8 cellular contexts compared by ENCODE assay signal in the genomic region with DNA sequence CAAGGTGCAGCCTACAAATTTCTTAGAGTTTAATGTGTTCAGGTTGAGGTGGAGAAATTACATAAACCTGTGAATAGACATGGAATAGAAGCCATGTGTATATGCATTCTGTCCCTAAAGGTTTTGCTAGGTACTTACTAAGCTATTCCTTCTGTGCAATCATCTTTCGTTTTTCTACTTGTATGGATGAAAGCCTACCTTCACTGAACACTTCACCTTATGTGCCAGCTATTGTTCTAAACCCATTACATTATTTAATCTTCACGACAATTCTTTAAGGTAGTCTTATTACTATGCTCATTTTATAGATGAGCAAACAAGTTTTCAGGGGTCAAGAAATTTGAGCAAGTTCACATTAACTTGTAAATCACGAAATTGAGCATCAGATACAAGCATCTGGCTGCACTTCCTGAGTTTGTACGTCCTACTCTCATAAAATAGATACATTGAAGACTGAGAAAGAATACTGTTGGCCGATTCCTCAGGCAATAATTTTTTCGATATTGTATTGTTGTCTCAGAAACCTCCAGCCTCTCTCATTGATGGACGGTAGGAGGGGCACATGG. TPM values are rescaled to one million over a fixed set of nuclear protein-coding genes. Genes with fewer than 3 reads are reported as not detected.
DNase-seq lines count a peak whose midpoint lies in the region; ATAC-seq and TF ChIP-seq lines count a peak whose summit lies in the region.

No MANE protein-coding gene starts in this region.

- peak overlapping the region; percentile 79 for H3K27ac Mint-ChIP-seq in activated naive CD8-positive, alpha-beta T cell treated with anti-CD3 and anti-CD28 coated beads, Interleukin-2, amount 10 ng/mL, durations not matched to agents 7 days and 5 days

- no peak for TF ChIP-seq EP300 in upper lobe of left lung (IDR thresholded peaks at IDR 0.05)

- POLR2A ChIA-PET in activated naive CD8-positive, alpha-beta T cell treated with anti-CD3 and anti-CD28 coated beads, Interleukin-2, amount 10 ng/mL, durations not matched to agents 7 days and 5 days (lab: Charles Lee) = interaction anchor here (0.6 to 1.9 kb wide), 12 partner anchors 9 to 640 kb away, joined by 3 to 15 read pairs (median 4); partner anchors contain the start of genes PSTPIP1 and SCAPER

- H3K4me3 ChIP-seq in cardiac muscle cell = peak overlapping the region; percentile 23
- peak overlapping the region; percentile 70 to 94 (median 79) for H3K4me3 ChIP-seq in liver (ENCODE audit: low read depth in 1 of 3, low read length in 3 of 3)
- H3K4me3 ChIP-seq in upper lobe of left lung = peak overlapping the region; percentile 34 to 85 (median 78)

- DNase-seq in cardiac muscle cell (ENCODE audit: low read depth in 1 of 2, low spot score in 1 of 2) (no peak), left cardiac atrium (no peak), upper lobe of left lung (no peak), T-helper 9 cell (no peak), omental fat pad (ENCODE audit: low spot score) (no peak), NCI-H1092 (lab: John Stamatoyannopoulos, UW) (no peak)
- DNase-seq in activated naive CD8-positive, alpha-beta T cell treated with anti-CD3 and anti-CD28 coated beads, Interleukin-2, amount 10 ng/mL, durations not matched to agents 7 days and 5 days = no peak

- no peak for TF ChIP-seq RAD21 in liver (IDR thresholded peaks at IDR 0.05)

- H3K9me3 Mint-ChIP-seq in activated naive CD8-positive, alpha-beta T cell treated with anti-CD3 and anti-CD28 coated beads, Interleukin-2, amount 10 ng/mL, durations not matched to agents 7 days and 5 days = no peaks in the 10 kb centered on the region

- H3K4me3 Mint-ChIP-seq in activated naive CD8-positive, alpha-beta T cell treated with anti-CD3 and anti-CD28 coated beads, Interleukin-2, amount 10 ng/mL, durations not matched to agents 7 days and 5 days = peak overlapping the region; percentile 91

- H3K36me3 Mint-ChIP-seq in activated naive CD8-positive, alpha-beta T cell treated with anti-CD3 and anti-CD28 coated beads, Interleukin-2, amount 10 ng/mL, durations not matched to agents 7 days and 5 days = peaks cover 14% of the 10 kb centered on the region

- H3K36me3 ChIP-seq in cardiac muscle cell (peaks cover 17% of the 10 kb centered on the region), liver (ENCODE audit: control insufficient read depth in 4 of 4, insufficient read depth in 3 of 4, low read depth in 1 of 4, low read length in 3 of 4) (peaks cover 0 to 8% (median 3%) of the 10 kb centered on the region in 4 donors), upper lobe of left lung (peaks cover 0 to 8% (median 0%) of the 10 kb centered on the region in 4 donors)

- H3K9me3 ChIP-seq in cardiac muscle cell (ENCODE audit: low read depth) (no peaks in the 10 kb centered on the region), liver (ENCODE audit: control insufficient read depth in 4 of 4, low read length in 3 of 4) (no peaks in the 10 kb centered on the region), upper lobe of left lung (no peaks in the 10 kb centered on the region)

- H3K4me1 ChIP-seq in cardiac muscle cell (ENCODE audit: low read depth) (peaks cover 13% of the 10 kb centered on the region), liver (ENCODE audit: control insufficient read depth in 4 of 4, insufficient read depth in 4 of 4, low read length in 3 of 4) (peaks cover 2 to 17% (median 10%) of the 10 kb centered on the region in 4 donors), upper lobe of left lung (peaks cover 7 to 24% (median 12%) of the 10 kb centered on the region in 4 donors)

- H3K9ac ChIP-seq in liver (ENCODE audit: low read depth in 1 of 2, low read length in 2 of 2) = peak overlapping the region; percentile 50 to 71

- WGBS in liver = 28% methylated on average over 7 of the region's 7 CpGs
- WGBS in upper lobe of left lung, 2 donors = 17 to 24% methylated on average over 7 of the region's 7 CpGs

- H3K27me3 ChIP-seq in cardiac muscle cell (no peaks in the 10 kb centered on the region), liver (ENCODE audit: control insufficient read depth in 4 of 4, insufficient read depth in 4 of 4, low read length in 3 of 4) (no peaks in the 10 kb centered on the region), upper lobe of left lung (no peaks in the 10 kb centered on the region)

- peaks cover 28% of the 10 kb centered on the region for H3K4me1 Mint-ChIP-seq in activated naive CD8-positive, alpha-beta T cell treated with anti-CD3 and anti-CD28 coated beads, Interleukin-2, amount 10 ng/mL, durations not matched to agents 7 days and 5 days

- no peak for TF ChIP-seq POLR2A in upper lobe of left lung (IDR thresholded peaks at IDR 0.05)

- intact Hi-C loops in left cardiac atrium (cut with DNase I) = no loop called here

- peaks cover 3% of the 10 kb centered on the region for H3K27me3 Mint-ChIP-seq in activated naive CD8-positive, alpha-beta T cell treated with anti-CD3 and anti-CD28 coated beads, Interleukin-2, amount 10 ng/mL, durations not matched to agents 7 days and 5 days

- no peak for ATAC-seq in left cardiac atrium
- no peak for ATAC-seq in activated naive CD8-positive, alpha-beta T cell treated with anti-CD3 and anti-CD28 coated beads, Interleukin-2, amount 10 ng/mL, durations not matched to agents 7 days and 5 days (ENCODE audit: low read depth)
- ATAC-seq in upper lobe of left lung (ENCODE audit: low FRiP score in 2 of 2) = no peak
- ATAC-seq in omental fat pad (ENCODE audit: low FRiP score) = no peak

- H3K27ac ChIP-seq in cardiac muscle cell (peak overlapping the region; percentile 79), liver (ENCODE audit: low read depth in 1 of 2, low read length in 2 of 2) (peak overlapping the region; percentile 32 to 56), upper lobe of left lung (peak overlapping the region; percentile 71 to 86 (median 84))

- TF ChIP-seq CTCF in cardiac muscle cell (IDR thresholded peaks at IDR 0.05; ENCODE audit: low read depth, low read length) (no peak), liver (IDR thresholded peaks at IDR 0.05; ENCODE audit: low read depth, low read length, missing input control) (no peak), upper lobe of left lung (IDR thresholded peaks at IDR 0.05) (no peak), omental fat pad (IDR thresholded peaks at IDR 0.05) (no peak)

TF ChIP-seq in liver, 16 proteins besides CTCF, POLR2A, EP300 and RAD21:
- no peak for TF ChIP-seq TAF1 (conservative IDR thresholded peaks at IDR 0.05)
- no peak for TF ChIP-seq RXRA (IDR thresholded peaks at IDR 0.05)
- TF ChIP-seq, protein P1, sequence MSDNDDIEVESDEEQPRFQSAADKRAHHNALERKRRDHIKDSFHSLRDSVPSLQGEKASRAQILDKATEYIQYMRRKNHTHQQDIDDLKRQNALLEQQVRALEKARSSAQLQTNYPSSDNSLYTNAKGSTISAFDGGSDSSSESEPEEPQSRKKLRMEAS (IDR thresholded peaks at IDR 0.05) = no peak
- TF ChIP-seq ZBTB33 (IDR thresholded peaks at IDR 0.05) = no peak
TF ChIP-seq in liver: peak in this region for 0.

RNA-seq across cellular contexts. Expression of gene RCN2, which starts 0.6 kb away (rescaled TPM):
- total RNA-seq in cardiac muscle cell (68.4 and 73.4 TPM in 2 replicates), left cardiac atrium (10 to 100 TPM; 20.9 to 26.7 TPM), liver (10 to 100 TPM; 12.0 to 28.2 TPM), upper lobe of left lung (10 to 100 TPM; 17.8 to 43.9 (median 32.7) TPM), omental fat pad (10 to 100 TPM; 26.0 to 43.0 (median 33.0) TPM)
- polyA plus RNA-seq in cardiac muscle cell (150 and 160 TPM in 2 replicates), liver (10 to 100 TPM in 1 of 2 donors, 1 to 10 TPM in 1; 8.7 to 18.2 TPM)
- 10 to 100 TPM; 29.6 TPM for total RNA-seq in activated naive CD8-positive, alpha-beta T cell treated with anti-CD3 and anti-CD28 coated beads, Interleukin-2, amount 10 ng/mL, durations not matched to agents 7 days and 5 days

RNA-seq across cellular contexts. Expression of gene SCAPER, which starts 25.8 kb away (rescaled TPM):
- total RNA-seq in cardiac muscle cell (17.9 and 27.0 TPM in 2 replicates), left cardiac atrium (10 to 100 TPM; 28.9 to 30.1 TPM), liver (10 to 100 TPM in 1 of 2 donors, 1 to 10 TPM in 1; 6.0 to 18.0 TPM), upper lobe of left lung (10 to 100 TPM; 14.4 to 67.1 (median 27.6) TPM), omental fat pad (10 to 100 TPM; 11.2 to 33.4 (median 22.6) TPM)
- polyA plus RNA-seq in cardiac muscle cell (35.7 and 36.8 TPM in 2 replicates), liver (10 to 100 TPM in 1 of 2 donors, 1 to 10 TPM in 1; 3.3 to 13.9 TPM)
- total RNA-seq in activated naive CD8-positive, alpha-beta T cell treated with anti-CD3 and anti-CD28 coated beads, Interleukin-2, amount 10 ng/mL, durations not matched to agents 7 days and 5 days = 10 to 100 TPM; 38.0 to 44.8 TPM

Comparison
In these comparisons a context has a peak if more than half of its experiments do, and no peak if none do; other contexts are left out.
1. H3K4me3 ChIP-seq: peak in every context shown above with its lines; median percentile 79 in liver; 78 in upper lobe of left lung; 23 in cardiac muscle cell.